In the genomic region with DNA sequence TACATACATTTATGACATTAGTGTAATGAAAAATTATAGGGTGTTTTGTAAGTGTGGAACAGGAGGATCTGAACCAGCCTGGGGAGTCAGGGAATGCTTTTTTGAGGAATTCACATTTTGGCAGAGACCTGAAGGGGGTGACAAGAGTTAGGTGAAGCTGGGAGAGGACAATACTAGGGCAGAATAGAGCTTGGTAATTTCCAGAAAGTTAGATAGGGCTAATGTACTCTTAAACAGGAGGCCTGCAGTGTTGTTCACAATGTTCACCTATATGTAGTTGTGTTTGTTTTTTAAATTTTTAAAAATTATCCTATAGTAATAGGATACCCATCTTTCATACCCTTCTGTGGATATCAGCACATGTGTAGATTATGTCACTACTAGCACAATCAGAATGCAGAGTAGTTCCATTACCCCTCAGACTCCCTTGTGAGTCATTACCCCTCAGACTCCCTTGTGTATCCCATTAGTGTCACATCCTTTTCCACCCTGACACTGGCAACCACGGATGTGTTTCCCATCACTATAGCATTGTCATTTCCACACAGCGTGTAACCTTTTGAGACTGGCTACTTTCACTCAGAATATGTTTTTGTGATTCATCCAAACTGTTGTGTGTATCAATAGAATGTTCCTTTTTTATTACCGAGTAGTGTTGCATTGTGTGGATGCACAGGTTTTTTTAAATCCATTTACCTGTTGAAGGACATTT, we compare ENCODE assay signal across 9 cellular contexts. TPM values are rescaled to one million over a fixed set of nuclear protein-coding genes. Genes with fewer than 3 reads are reported as not detected.
DNase-seq lines count a peak whose midpoint lies in the region; ATAC-seq, FAIRE-seq and TF ChIP-seq lines count a peak whose summit lies in the region.
"Had no signal": no experiment of that assay in that cellular context is flagged by ENCODE, and none has a peak within 500 bp of the region (broad histone marks: within the 10 kb centered on the region; RNA-seq: fewer than 3 reads in every experiment).

No MANE protein-coding gene starts in this region.

- H3K36me3 Mint-ChIP-seq in activated naive CD4-positive, alpha-beta T cell treated with anti-CD3 and anti-CD28 coated beads, Interleukin-2, amount 50 U/mL, for 72 hours: peaks cover 8 to 11% of the 10 kb centered on the region in 2 donors
- peaks cover 4% of the 10 kb centered on the region for H3K36me3 Mint-ChIP-seq in activated naive CD4-positive, alpha-beta T cell treated with anti-CD3 and anti-CD28 coated beads, Interleukin-2, amount 10 ng/mL, durations not matched to agents 7 days and 5 days

- no peak overlapping the region for H3K4me3 ChIP-seq in lower leg skin (ENCODE audit: low read depth, poor library complexity, severe bottlenecking)

- no peak for FAIRE-seq in urothelium cell line (lab: Jason Lieb, UNC)

- H3K27me3 Mint-ChIP-seq in activated naive CD4-positive, alpha-beta T cell treated with anti-CD3 and anti-CD28 coated beads, Interleukin-2, amount 10 ng/mL, durations not matched to agents 7 days and 5 days: no peaks in the 10 kb centered on the region
- H3K27me3 Mint-ChIP-seq: central memory CD8-positive, alpha-beta T cell had no signal

- TF ChIP-seq CTCF in lower leg skin (IDR thresholded peaks at IDR 0.05): no peak

- H3K4me3 Mint-ChIP-seq in activated naive CD4-positive, alpha-beta T cell treated with anti-CD3 and anti-CD28 coated beads, Interleukin-2, amount 10 ng/mL, durations not matched to agents 7 days and 5 days: no peak overlapping the region
- H3K4me3 Mint-ChIP-seq: central memory CD8-positive, alpha-beta T cell had no signal

- CTCF ChIA-PET in activated naive CD4-positive, alpha-beta T cell treated with anti-CD3 and anti-CD28 coated beads, Interleukin-2, amount 10 ng/mL, durations not matched to agents 7 days and 5 days (lab: Charles Lee): no interaction called here

- ATAC-seq in activated naive CD4-positive, alpha-beta T cell treated with anti-CD3 and anti-CD28 coated beads, Interleukin-2, amount 50 U/mL, for 72 hours: peak; percentile 99 to 100
- ATAC-seq in SK-N-SH treated with all-trans-retinoic acid at 6 μM for 48 hours: peak; percentile 79

- peak; percentile 56 to 65 for DNase-seq in activated naive CD4-positive, alpha-beta T cell treated with anti-CD3 and anti-CD28 coated beads, Interleukin-2, amount 50 U/mL, for 72 hours (ENCODE audit: low spot score in 2 of 2)
- no peak for DNase-seq in activated naive CD4-positive, alpha-beta T cell treated with anti-CD3 and anti-CD28 coated beads, Interleukin-2, amount 10 ng/mL, durations not matched to agents 7 days and 5 days
- DNase-seq in glomerular visceral epithelial cell (ENCODE audit: extremely low spot score) (peak; percentile 80), urothelium cell line (ENCODE audit: low spot score) (peak; percentile 81), lower leg skin (ENCODE audit: low spot score in 2 of 2) (no peak), medulla oblongata (ENCODE audit: extremely low spot score) (no peak), NCI-H1105 treated with DMSO at 0.1 percent for 48 hours (lab: John Stamatoyannopoulos, UW) (no peak)

- H3K27ac Mint-ChIP-seq in activated naive CD4-positive, alpha-beta T cell treated with anti-CD3 and anti-CD28 coated beads, Interleukin-2, amount 50 U/mL, for 72 hours: peak overlapping the region in 1 of 2 donors; percentile 4
- no peak overlapping the region for H3K27ac Mint-ChIP-seq in activated naive CD4-positive, alpha-beta T cell treated with anti-CD3 and anti-CD28 coated beads, Interleukin-2, amount 10 ng/mL, durations not matched to agents 7 days and 5 days

- WGBS in lower leg skin, 2 donors: 74 to 78% methylated on average over 3 of the region's 3 CpGs

- peaks cover 16% of the 10 kb centered on the region for H3K4me1 Mint-ChIP-seq in activated naive CD4-positive, alpha-beta T cell treated with anti-CD3 and anti-CD28 coated beads, Interleukin-2, amount 10 ng/mL, durations not matched to agents 7 days and 5 days

- TF ChIP-seq POLR2A in lower leg skin (IDR thresholded peaks at IDR 0.05): no peak

- no peaks in the 10 kb centered on the region for H3K9me3 Mint-ChIP-seq in activated naive CD4-positive, alpha-beta T cell treated with anti-CD3 and anti-CD28 coated beads, Interleukin-2, amount 50 U/mL, for 72 hours
- H3K9me3 Mint-ChIP-seq in activated naive CD4-positive, alpha-beta T cell treated with anti-CD3 and anti-CD28 coated beads, Interleukin-2, amount 10 ng/mL, durations not matched to agents 7 days and 5 days: no peaks in the 10 kb centered on the region
- H3K9me3 Mint-ChIP-seq: central memory CD8-positive, alpha-beta T cell had no signal

- intact Hi-C loops in lower leg skin (cut with DNase I; ENCODE audit: low total_unique reads): no loop called here

TF ChIP-seq in SK-N-SH treated with all-trans-retinoic acid at 6 μM for 48 hours, 23 proteins besides CTCF, POLR2A, EP300 and RAD21 (continues in another document):
- TF ChIP-seq GLIS3 (CRISPR knock-in tag; IDR thresholded peaks at IDR 0.05) (no peak), ZFP30 (CRISPR knock-in tag; IDR thresholded peaks at IDR 0.05) (no peak), POU6F1 (CRISPR knock-in tag; IDR thresholded peaks at IDR 0.05; ENCODE audit: borderline replicate concordance, low read depth) (no peak), ESRRG (CRISPR knock-in tag; IDR thresholded peaks at IDR 0.05) (no peak), BACH2 (CRISPR knock-in tag; IDR thresholded peaks at IDR 0.05; ENCODE audit: borderline replicate concordance) (no peak), SNAI2 (CRISPR knock-in tag; IDR thresholded peaks at IDR 0.05) (no peak), ISL1 (CRISPR knock-in tag; IDR thresholded peaks at IDR 0.05) (no peak), ZNF8 (CRISPR knock-in tag; IDR thresholded peaks at IDR 0.05) (no peak), TSHZ2 (CRISPR knock-in tag; IDR thresholded peaks at IDR 0.05) (no peak), CREB5 (CRISPR knock-in tag; IDR thresholded peaks at IDR 0.05; ENCODE audit: low read depth) (no peak), ZNF565 (CRISPR knock-in tag; conservative IDR thresholded peaks at IDR 0.05; ENCODE audit: low read depth) (no peak), ZFP3 (CRISPR knock-in tag; IDR thresholded peaks at IDR 0.05) (no peak)

RNA-seq across cellular contexts. Expression of gene PCCA, which starts 43.1 kb away (rescaled TPM):
- 10 to 100 TPM; 10.9 to 12.6 TPM for total RNA-seq in activated naive CD4-positive, alpha-beta T cell treated with anti-CD3 and anti-CD28 coated beads, Interleukin-2, amount 50 U/mL, for 72 hours
- total RNA-seq in lower leg skin: 10 to 100 TPM; 24.3 to 34.2 (median 26.2) TPM

Comparison
In these comparisons a context has a peak if more than half of its experiments do, and no peak if none do; other contexts are left out.
1. DNase-seq: peak in activated naive CD4-positive, alpha-beta T cell treated with anti-CD3 and anti-CD28 coated beads, Interleukin-2, amount 50 U/mL, for 72 hours (2 of 2), glomerular visceral epithelial cell (single experiment) and urothelium cell line (single experiment); none in activated naive CD4-positive, alpha-beta T cell treated with anti-CD3 and anti-CD28 coated beads, Interleukin-2, amount 10 ng/mL, durations not matched to agents 7 days and 5 days (single experiment), lower leg skin (0 of 2), medulla oblongata (single experiment) and NCI-H1105 treated with DMSO at 0.1 percent for 48 hours (single experiment).